Comparison of ENCODE assay signal across 10 cellular contexts in the genomic region with DNA sequence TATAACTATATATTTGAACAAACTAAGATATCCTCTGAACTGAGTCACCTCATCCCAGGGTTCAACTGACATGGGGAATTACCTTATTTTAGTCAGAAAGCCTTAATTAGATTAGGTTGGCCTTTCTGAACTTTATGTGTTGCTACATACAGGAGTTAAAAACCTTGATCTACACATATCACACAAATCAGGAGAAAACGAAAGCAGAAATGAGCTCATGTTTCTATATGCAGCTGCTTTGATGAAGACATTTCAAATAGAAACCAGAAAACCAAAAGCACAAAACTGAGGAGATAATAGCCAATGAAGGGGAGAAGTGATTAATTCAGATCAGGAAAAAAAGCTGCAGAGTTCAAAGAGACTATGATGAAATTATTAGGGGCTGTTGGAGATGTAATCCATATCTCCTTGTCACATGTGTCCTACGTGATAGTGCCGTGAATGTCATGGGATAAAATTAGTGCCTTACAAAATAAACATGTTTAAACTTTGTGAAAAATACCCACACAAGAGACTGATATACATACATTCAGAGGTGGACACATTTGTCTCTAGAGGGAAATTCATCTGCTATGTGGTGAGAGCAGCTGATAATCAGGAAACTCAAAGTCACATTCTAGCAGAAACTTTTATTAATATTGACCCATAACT.
DNase-seq lines count a peak whose midpoint lies in the region; ATAC-seq, FAIRE-seq and TF ChIP-seq lines count a peak whose summit lies in the region.
"Had no signal": no experiment of that assay in that cellular context is flagged by ENCODE, and none has a peak within 500 bp of the region (broad histone marks: within the 10 kb centered on the region; RNA-seq: fewer than 3 reads in every experiment).

No MANE protein-coding gene starts in this region.

- H3F3A ChIP-seq in PC-9 (ENCODE audit: insufficient read depth, low read depth) = no peaks in the 10 kb centered on the region

- no peak overlapping the region for H3K4me3 ChIP-seq in PC-9

- no peak overlapping the region for H3K27ac ChIP-seq in PC-9

- peaks cover 22% of the 10 kb centered on the region for H3K4me1 Mint-ChIP-seq in activated naive CD8-positive, alpha-beta T cell treated with anti-CD3 and anti-CD28 coated beads, Interleukin-2, amount 50 U/mL, for 24 hours
- no peaks in the 10 kb centered on the region for H3K4me1 Mint-ChIP-seq in activated naive CD4-positive, alpha-beta T cell treated with anti-CD3 and anti-CD28 coated beads, Interleukin-2, amount 10 ng/mL, durations not matched to agents 7 days and 5 days

- H3K9me2 ChIP-seq in PC-9 (ENCODE audit: insufficient read depth) = no peaks in the 10 kb centered on the region

- 0 out of 2 replicates have a peak, but pooled peaks cover 5% of the 10 kb centered on the region for H3K4me1 ChIP-seq in PC-9 (replicated peaks; ENCODE audit: insufficient read depth)

- no peaks in the 10 kb centered on the region for H3K27me3 Mint-ChIP-seq in activated naive CD8-positive, alpha-beta T cell treated with anti-CD3 and anti-CD28 coated beads, Interleukin-2, amount 50 U/mL, for 24 hours
- no peaks in the 10 kb centered on the region for H3K27me3 Mint-ChIP-seq in activated naive CD4-positive, alpha-beta T cell treated with anti-CD3 and anti-CD28 coated beads, Interleukin-2, amount 10 ng/mL, durations not matched to agents 7 days and 5 days

- no peaks in the 10 kb centered on the region for H3K36me3 ChIP-seq in PC-9 (ENCODE audit: low read depth)

- no peak overlapping the region for H3K4me3 Mint-ChIP-seq in activated naive CD8-positive, alpha-beta T cell treated with anti-CD3 and anti-CD28 coated beads, Interleukin-2, amount 50 U/mL, for 24 hours
- H3K4me3 Mint-ChIP-seq in activated naive CD4-positive, alpha-beta T cell treated with anti-CD3 and anti-CD28 coated beads, Interleukin-2, amount 10 ng/mL, durations not matched to agents 7 days and 5 days = no peak overlapping the region

- no peaks in the 10 kb centered on the region for H3K79me2 ChIP-seq in PC-9 (ENCODE audit: low read depth)

- no peak overlapping the region for H2AFZ ChIP-seq in PC-9

- no peaks in the 10 kb centered on the region for H3K27me3 ChIP-seq in PC-9 (ENCODE audit: insufficient read depth, low read depth)

- TF ChIP-seq POLR2A in GM12892 (IDR thresholded peaks at IDR 0.05; ENCODE audit: low read depth, low read length) = no peak

- no peak overlapping the region for H3K27ac Mint-ChIP-seq in activated naive CD8-positive, alpha-beta T cell treated with anti-CD3 and anti-CD28 coated beads, Interleukin-2, amount 50 U/mL, for 24 hours
- H3K27ac Mint-ChIP-seq in activated naive CD4-positive, alpha-beta T cell treated with anti-CD3 and anti-CD28 coated beads, Interleukin-2, amount 10 ng/mL, durations not matched to agents 7 days and 5 days = no peak overlapping the region

- peaks cover 6% of the 10 kb centered on the region for H3K9me3 Mint-ChIP-seq in activated naive CD8-positive, alpha-beta T cell treated with anti-CD3 and anti-CD28 coated beads, Interleukin-2, amount 50 U/mL, for 24 hours
- no peaks in the 10 kb centered on the region for H3K9me3 Mint-ChIP-seq in activated naive CD4-positive, alpha-beta T cell treated with anti-CD3 and anti-CD28 coated beads, Interleukin-2, amount 10 ng/mL, durations not matched to agents 7 days and 5 days

- no peak overlapping the region for H3K4me2 ChIP-seq in PC-9

- DNase-seq in GM12892 (ENCODE audit: insufficient read length) (no peak), PC-9 (no peak), NCI-H2081 (lab: John Stamatoyannopoulos, UW) (no peak)
- DNase-seq in activated naive CD8-positive, alpha-beta T cell treated with anti-CD3 and anti-CD28 coated beads, Interleukin-2, amount 50 U/mL, for 24 hours = no peak
- DNase-seq in activated naive CD4-positive, alpha-beta T cell treated with anti-CD3 and anti-CD28 coated beads, Interleukin-2, amount 10 ng/mL, durations not matched to agents 7 days and 5 days = no peak
- DNase-seq in activated CD4-positive, CD25-positive, alpha-beta regulatory T cell (lab: John Stamatoyannopoulos, UW) = no peak
- DNase-seq: NCI-H1417 had no signal

- peak; percentile 82 for ATAC-seq in GM19372 (IDR thresholded peaks at IDR 0.05; ENCODE audit: low read depth, unreplicated experiment)
- ATAC-seq in HG03280 (IDR thresholded peaks at IDR 0.05; ENCODE audit: unreplicated experiment) = peak; percentile 81
- ATAC-seq in activated naive CD8-positive, alpha-beta T cell treated with anti-CD3 and anti-CD28 coated beads, Interleukin-2, amount 50 U/mL, for 24 hours = peak; percentile 97

- peak; percentile 90 for FAIRE-seq in GM12892 (lab: Jason Lieb, UNC)
- FAIRE-seq: endothelial cell of umbilical vein had no signal

- H3K9me3 ChIP-seq in PC-9 (ENCODE audit: insufficient read depth, low read depth) = no peaks in the 10 kb centered on the region; the same call in 1 of the 2 replicates

- CTCF ChIA-PET in PC-9 (lab: Charles Lee) = no interaction called here
- CTCF ChIA-PET in activated naive CD4-positive, alpha-beta T cell treated with anti-CD3 and anti-CD28 coated beads, Interleukin-2, amount 10 ng/mL, durations not matched to agents 7 days and 5 days (lab: Charles Lee) = interaction anchor here (1.0 to 2.3 kb wide), 3 partner anchors 38 to 137 kb away, joined by 3 to 6 read pairs (median 5); no protein-coding TSS in a partner anchor

- intact Hi-C loops in PC-9 (cut with micrococcal nuclease; ENCODE audit: unreplicated experiment) = no loop called here

- no peak for TF ChIP-seq CTCF in PC-9 (conservative IDR thresholded peaks at IDR 0.05)

- no peaks in the 10 kb centered on the region for H4K20me1 ChIP-seq in PC-9 (ENCODE audit: insufficient read depth)

- POLR2A ChIA-PET in PC-9 (lab: Charles Lee; ENCODE audit: unreplicated experiment) = no interaction called here

- no TSS peak for BruUV-seq in PC-9 (replicated peaks; lab: Mats Ljungman, UMichigan)

- peaks cover 3% of the 10 kb centered on the region for H3K36me3 Mint-ChIP-seq in activated naive CD8-positive, alpha-beta T cell treated with anti-CD3 and anti-CD28 coated beads, Interleukin-2, amount 50 U/mL, for 24 hours (ENCODE audit: low read depth)
- H3K36me3 Mint-ChIP-seq in activated naive CD4-positive, alpha-beta T cell treated with anti-CD3 and anti-CD28 coated beads, Interleukin-2, amount 10 ng/mL, durations not matched to agents 7 days and 5 days = no peaks in the 10 kb centered on the region
